Comparison of ENCODE assay signal across 30 cellular contexts in genomic region chr2:37918742-37919186, GRCh38. TPM values are rescaled to one million over a fixed set of nuclear protein-coding genes. Genes with fewer than 3 reads are reported as not detected.
A peak's percentile ranks its signal among the peaks of the same experiment; 100 is the strongest.
DNase-seq lines count a peak whose midpoint lies in the region; ATAC-seq and TF ChIP-seq lines count a peak whose summit lies in the region.
"Had no signal": no experiment of that assay in that cellular context is flagged by ENCODE, and none has a peak within 500 bp of the region (broad histone marks: within the 10 kb centered on the region; RNA-seq: fewer than 3 reads in every experiment).

No MANE protein-coding gene starts in this region.

- H3K9ac ChIP-seq in SK-N-SH: no peak overlapping the region

- no peaks in the 10 kb centered on the region for H3K9me2 ChIP-seq in SK-N-SH

- no peaks in the 10 kb centered on the region for H3K36me3 Mint-ChIP-seq in activated naive CD4-positive, alpha-beta T cell treated with anti-CD3 and anti-CD28 coated beads, Interleukin-2, amount 50 U/mL, for 24 hours
- H3K36me3 Mint-ChIP-seq in WTC11: no peaks in the 10 kb centered on the region
- H3K36me3 Mint-ChIP-seq: brain had no signal

- H3K27me3 ChIP-seq in SK-N-SH (ENCODE audit: insufficient read depth) (no peaks in the 10 kb centered on the region), aorta (ENCODE audit: control insufficient read depth in 1 of 2, insufficient read depth in 2 of 2, low read length in 1 of 2) (no peaks in the 10 kb centered on the region)
- H3K27me3 ChIP-seq: esophagus squamous epithelium, gastrocnemius medialis, ovary had no signal

- no peaks in the 10 kb centered on the region for H3K4me1 Mint-ChIP-seq in activated naive CD4-positive, alpha-beta T cell treated with anti-CD3 and anti-CD28 coated beads, Interleukin-2, amount 50 U/mL, for 24 hours
- H3K4me1 Mint-ChIP-seq in WTC11: peaks cover 8% of the 10 kb centered on the region

- peaks cover 9 to 14% of the 10 kb centered on the region in 2 experiments; a peak in 3 of 4 replicates for H3K4me1 ChIP-seq in SK-N-SH (ENCODE audit: control insufficient read depth in 1 of 2, insufficient read depth in 2 of 2, low read depth in 1 of 2, low read length in 1 of 2)
- peaks cover 0 to 3% of the 10 kb centered on the region in 2 donors for H3K4me1 ChIP-seq in aorta (ENCODE audit: control insufficient read depth in 1 of 2, insufficient read depth in 2 of 2, low read length in 2 of 2)
- H3K4me1 ChIP-seq: gastrocnemius medialis had no signal

- TF ChIP-seq RAD21 in SK-N-SH (IDR thresholded peaks at IDR 0.05; ENCODE audit: low read length): no peak

- H2AFZ ChIP-seq in SK-N-SH (ENCODE audit: low read depth): no peak overlapping the region
- H2AFZ ChIP-seq: PC-9 had no signal

- H3K9me3 ChIP-seq in SK-N-SH (no peaks in the 10 kb centered on the region), aorta (ENCODE audit: control insufficient read depth, low read length) (no peaks in the 10 kb centered on the region)
- H3K9me3 ChIP-seq: esophagus squamous epithelium, gastrocnemius medialis, ovary, thoracic aorta had no signal

- POLR2A ChIA-PET in WTC11 (lab: Charles Lee) (no interaction called here), SK-N-SH (lab: Yijun Ruan, JAX) (no interaction called here)

- H3K27me3 Mint-ChIP-seq in activated naive CD4-positive, alpha-beta T cell treated with anti-CD3 and anti-CD28 coated beads, Interleukin-2, amount 50 U/mL, for 24 hours: peaks cover 2% of the 10 kb centered on the region
- peaks cover under 1% of the 10 kb centered on the region for H3K27me3 Mint-ChIP-seq in WTC11 (ENCODE audit: low read depth)

- H3K4me3 Mint-ChIP-seq in activated naive CD4-positive, alpha-beta T cell treated with anti-CD3 and anti-CD28 coated beads, Interleukin-2, amount 50 U/mL, for 24 hours: no peak overlapping the region
- no peak overlapping the region for H3K4me3 Mint-ChIP-seq in WTC11

- no peak overlapping the region for H3K4me2 ChIP-seq in SK-N-SH
- H3K4me2 ChIP-seq: PC-9, smooth muscle cell had no signal

- H3K36me3 ChIP-seq in SK-N-SH (replicated peaks in 1 of 2; ENCODE audit: control insufficient read depth in 1 of 2, insufficient read depth in 2 of 2, low read length in 1 of 2) (no peaks in the 10 kb centered on the region), aorta (ENCODE audit: control insufficient read depth in 1 of 2, insufficient read depth in 2 of 2, low read length in 1 of 2) (no peaks in the 10 kb centered on the region)
- H3K36me3 ChIP-seq: esophagus squamous epithelium, gastrocnemius medialis, ovary, thoracic aorta had no signal

- no peaks in the 10 kb centered on the region for H3K9me3 Mint-ChIP-seq in activated naive CD4-positive, alpha-beta T cell treated with anti-CD3 and anti-CD28 coated beads, Interleukin-2, amount 50 U/mL, for 24 hours
- no peaks in the 10 kb centered on the region for H3K9me3 Mint-ChIP-seq in WTC11
- H3K9me3 Mint-ChIP-seq: brain had no signal

- H3K4me3 ChIP-seq in SK-N-SH (ENCODE audit: low read depth in 2 of 2, low read length in 1 of 2) (no peak overlapping the region), aorta (ENCODE audit: low read length in 2 of 2) (no peak overlapping the region)
- H3K4me3 ChIP-seq: esophagus squamous epithelium, gastrocnemius medialis, ovary, PC-9, smooth muscle cell, thoracic aorta had no signal

- H3F3A ChIP-seq in SK-N-SH (replicated peaks; ENCODE audit: insufficient read depth): peaks cover 32% of the 10 kb centered on the region

- no peak for ATAC-seq in WTC11
- ATAC-seq in left colon: peak; percentile 32
- ATAC-seq in aorta (ENCODE audit: low FRiP score): no peak
- ATAC-seq: gastrocnemius medialis; stimulated activated naive CD8-positive, alpha-beta T cell treated with anti-CD3 and anti-CD28 coated beads, Interleukin-15, Interleukin-2, amounts not matched to agents 100 U/mL and 50 U/mL, for 24 hours had no signal

- TF ChIP-seq EP300 in SK-N-SH (IDR thresholded peaks at IDR 0.05; ENCODE audit: borderline replicate concordance in 1 of 2, low read depth in 1 of 2, low read length in 1 of 2): no peak

- H3K27ac ChIP-seq in SK-N-SH (ENCODE audit: low read depth in 2 of 2, low read length in 1 of 2) (peak overlapping the region in 1 of 2 experiments; percentile 85; a peak in 1 of 4 replicates), aorta (ENCODE audit: low read depth in 1 of 2, low read length in 2 of 2) (no peak overlapping the region)
- H3K27ac ChIP-seq: 22Rv1, esophagus squamous epithelium, gastrocnemius medialis, ovary, PC-9, thoracic aorta had no signal

- no peaks in the 10 kb centered on the region for H3K79me2 ChIP-seq in SK-N-SH (ENCODE audit: insufficient read depth)

- no peak for DNase-seq in activated naive CD4-positive, alpha-beta T cell treated with Interleukin-2 at 50 U/mL for 16 hours
- DNase-seq in WTC11 (ENCODE audit: low spot score): no peak
- no peak for DNase-seq in left colon
- peak; percentile 37 for DNase-seq in renal cortical epithelial cell (ENCODE audit: low read depth)
- DNase-seq in SK-N-SH: no peak
- DNase-seq in aorta: no peak
- DNase-seq in HUDEP-2 (lab: John Stamatoyannopoulos, UW; ENCODE audit: unreplicated experiment in 76 of 76): no peak
- DNase-seq: activated CD4-positive, CD25-positive, alpha-beta regulatory T cell; activated naive CD4-positive, alpha-beta T cell; activated T-cell treated with anti-CD3 and anti-CD28 coated beads, Interleukin-2, amount 50 U/mL, for 48 hours; C1 segment of cervical spinal cord; DMS79 treated with DMSO at 0.1 percent for 48 hours; esophagus squamous epithelium; gastrocnemius medialis; GF-D8; Karpas-422; MV-4-11; NCI-H146; NCI-H345; NCI-H69; ovary; stimulated activated CD4-positive, alpha-beta T cell treated with anti-CD3 and anti-CD28 coated beads, Interleukin-1b, Interleukin-23, amount 100 ng/mL, for 48 hours; stimulated activated naive CD8-positive, alpha-beta T cell treated with anti-CD3 and anti-CD28 coated beads, Interleukin-15, Interleukin-2, amounts not matched to agents 100 U/mL and 50 U/mL, for 24 hours; T-helper 9 cell had no signal

- TF ChIP-seq CTCF in WTC11 (IDR thresholded peaks at IDR 0.05): no peak
- TF ChIP-seq CTCF in SK-N-SH (IDR thresholded peaks at IDR 0.05): no peak

- H4K20me1 ChIP-seq in SK-N-SH (ENCODE audit: insufficient read depth): no peaks in the 10 kb centered on the region

- intact Hi-C loops in left colon (cut with DNase I, micrococcal nuclease) (no loop called here), aorta (cut with DNase I) (no loop called here)

- peak overlapping the region; percentile 13 for H3K27ac Mint-ChIP-seq in activated naive CD4-positive, alpha-beta T cell treated with anti-CD3 and anti-CD28 coated beads, Interleukin-2, amount 50 U/mL, for 24 hours
- H3K27ac Mint-ChIP-seq in WTC11: no peak overlapping the region

- CTCF ChIA-PET in WTC11 (lab: Charles Lee): no interaction called here
- CTCF ChIA-PET in SK-N-SH (lab: Yijun Ruan, JAX): no interaction called here

TF ChIP-seq in WTC11, 78 proteins besides CTCF, POLR2A, EP300 and RAD21:
- TF ChIP-seq GABPB1 (CRISPR knock-in tag; IDR thresholded peaks at IDR 0.05): peak; percentile 80; the same call in 1 of the 2 replicates
- TF ChIP-seq ATF1 (CRISPR knock-in tag; IDR thresholded peaks at IDR 0.05): no peak

TF ChIP-seq in SK-N-SH, 30 proteins besides CTCF, POLR2A, EP300 and RAD21 (continues in another document):
- TF ChIP-seq, protein P1, sequence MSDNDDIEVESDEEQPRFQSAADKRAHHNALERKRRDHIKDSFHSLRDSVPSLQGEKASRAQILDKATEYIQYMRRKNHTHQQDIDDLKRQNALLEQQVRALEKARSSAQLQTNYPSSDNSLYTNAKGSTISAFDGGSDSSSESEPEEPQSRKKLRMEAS (IDR thresholded peaks at IDR 0.05; ENCODE audit: low read depth): no peak
- TF ChIP-seq GABPA (IDR thresholded peaks at IDR 0.05; ENCODE audit: low read depth) (no peak), RCOR1 (IDR thresholded peaks at IDR 0.05; ENCODE audit: low read length) (no peak), ZBTB33 (IDR thresholded peaks at IDR 0.05; ENCODE audit: borderline replicate concordance, low read depth) (no peak), JUND (IDR thresholded peaks at IDR 0.05) (no peak), RXRA (IDR thresholded peaks at IDR 0.05; ENCODE audit: borderline replicate concordance, low read depth) (no peak), TAF1 (IDR thresholded peaks at IDR 0.05; ENCODE audit: borderline replicate concordance, low read depth, low read length) (no peak), NFIC (IDR thresholded peaks at IDR 0.05; ENCODE audit: borderline replicate concordance) (no peak), YY1 (IDR thresholded peaks at IDR 0.05; ENCODE audit: low read depth) (no peak), ELF1 (IDR thresholded peaks at IDR 0.05) (no peak), TEAD4 (IDR thresholded peaks at IDR 0.05; ENCODE audit: borderline replicate concordance, insufficient read depth) (no peak), NRF1 (IDR thresholded peaks at IDR 0.05; ENCODE audit: low read depth, low read length) (no peak), GATA2 (CRISPR knock-in tag; IDR thresholded peaks at IDR 0.05) (no peak), SIN3A (IDR thresholded peaks at IDR 0.05; ENCODE audit: borderline replicate concordance, low read depth, low read length) (no peak), CHD2 (IDR thresholded peaks at IDR 0.05; ENCODE audit: low read length, partially characterized antibody) (no peak), RFX5 (IDR thresholded peaks at IDR 0.05; ENCODE audit: low read length) (no peak), MXI1 (IDR thresholded peaks at IDR 0.05; ENCODE audit: low read depth, low read length) (no peak)

RNA-seq across cellular contexts. Expression of gene RMDN2, which starts 6.3 kb away (rescaled TPM):
- total RNA-seq in WTC11 (2021): 3.0 to 4.3 TPM (median 3.5 TPM) in 3 replicates
- total RNA-seq in left colon: 10 to 100 TPM; 28.1 to 32.2 TPM
- total RNA-seq in renal cortical epithelial cell: 5.2 and 18.1 TPM in 2 replicates
- 7.3 and 15.3 TPM in 2 replicates for polyA plus RNA-seq in SK-N-SH (2012; rRNA removed)
- 13.7 and 24.4 TPM in 2 replicates for polyA plus RNA-seq in SK-N-SH (2012; cell fraction: cytosol; rRNA removed)
- polyA plus RNA-seq in SK-N-SH (2012; cell fraction: nucleus; rRNA removed): 7.1 and 18.5 TPM in 2 replicates
- total RNA-seq in aorta: 1 to 10 TPM; 5.3 to 8.0 TPM
- 10 to 100 TPM in 1 of 2 donors, 1 to 10 TPM in 1; 6.7 to 10.3 TPM for polyA plus RNA-seq in aorta
